In genomic region chr5:14218011-14218410, GRCh38 we compare ENCODE assay signal across 2 cellular contexts.
TF ChIP-seq lines count a peak whose summit lies in the region.

No MANE protein-coding gene starts in this region.

TF ChIP-seq in IMR-90, 13 proteins besides CTCF, POLR2A, EP300 and RAD21:
- TF ChIP-seq SMC3 (IDR thresholded peaks at IDR 0.05; ENCODE audit: low read depth, low read length), result no peak
- no peak for TF ChIP-seq CHD1 (IDR thresholded peaks at IDR 0.05; ENCODE audit: low read depth, low read length)
- no peak for TF ChIP-seq MAFK (IDR thresholded peaks at IDR 0.05; ENCODE audit: low read depth, low read length)
- no peak for TF ChIP-seq ELK1 (IDR thresholded peaks at IDR 0.05; ENCODE audit: borderline replicate concordance, low read depth, low read length)
- TF ChIP-seq MAZ (IDR thresholded peaks at IDR 0.05; ENCODE audit: borderline replicate concordance, low read depth, low read length), result no peak
- TF ChIP-seq BHLHE40 (IDR thresholded peaks at IDR 0.05; ENCODE audit: low read depth, low read length), result no peak
- TF ChIP-seq FOS (IDR thresholded peaks at IDR 0.05; ENCODE audit: low read depth, low read length), result no peak
- no peak for TF ChIP-seq NFE2L2 (IDR thresholded peaks at IDR 0.05; ENCODE audit: low read depth, low read length)
- TF ChIP-seq MXI1 (IDR thresholded peaks at IDR 0.05; ENCODE audit: borderline replicate concordance, low read depth, low read length), result no peak
- no peak for TF ChIP-seq RCOR1 (IDR thresholded peaks at IDR 0.05; ENCODE audit: insufficient replicate concordance, low read length)
- no peak for TF ChIP-seq CEBPB (IDR thresholded peaks at IDR 0.05; ENCODE audit: low read depth, low read length)
- TF ChIP-seq RFX5 (IDR thresholded peaks at IDR 0.05; ENCODE audit: low read depth, low read length), result no peak
- no peak for TF ChIP-seq USF2 (IDR thresholded peaks at IDR 0.05; ENCODE audit: low read depth, low read length)
TF ChIP-seq in IMR-90: peak in this region for 0.

TF ChIP-seq in GM12878, 131 proteins besides CTCF, POLR2A, EP300 and RAD21:
- TF ChIP-seq MXI1 (IDR thresholded peaks at IDR 0.05; ENCODE audit: low read depth, low read length) (no peak), ZSCAN29 (IDR thresholded peaks at IDR 0.05) (no peak), CREB1 (IDR thresholded peaks at IDR 0.05; ENCODE audit: low read depth) (no peak)
